Comparison of ENCODE assay signal across 3 cellular contexts in genomic region chr14:86457729-86458128, GRCh38.
"Had no signal": no experiment of that assay in that cellular context is flagged by ENCODE, and none has a peak within 500 bp of the region (broad histone marks: within the 10 kb centered on the region; RNA-seq: fewer than 3 reads in every experiment).

No MANE protein-coding gene starts in this region.

- ATAC-seq: GM12878 had no signal

- DNase-seq: GDM1, GF-D8 had no signal

- H3K4me3 ChIP-seq: GM12878 had no signal
